Comparison of ENCODE assay signal across 15 cellular contexts in genomic region chr14:104237651-104238423, GRCh38.
"Had no signal": no experiment of that assay in that cellular context is flagged by ENCODE, and none has a peak within 500 bp of the region (broad histone marks: within the 10 kb centered on the region; RNA-seq: fewer than 3 reads in every experiment).

No MANE protein-coding gene starts in this region.

- H3K27ac ChIP-seq: body of pancreas, gastroesophageal sphincter, hepatocyte, SJSA1, tibial nerve had no signal

- H3K4me1 ChIP-seq: gastroesophageal sphincter, SJSA1, tibial nerve had no signal

- H3K4me1 Mint-ChIP-seq: central memory CD8-positive, alpha-beta T cell had no signal

- ATAC-seq: body of pancreas; effector memory CD8-positive, alpha-beta T cell; gastroesophageal sphincter; naive thymus-derived CD4-positive, alpha-beta T cell had no signal

- H3K4me3 Mint-ChIP-seq: activated CD4-positive, alpha-beta memory T cell treated with anti-CD3 and anti-CD28 coated beads for 36 hours; central memory CD8-positive, alpha-beta T cell; dendritic cell treated with granulocyte-macrophage colony-stimulating factor and Interleukin-4, amounts not matched to agents 40 ng/mL and 50 ng/mL, for 4 days; effector memory CD8-positive, alpha-beta T cell; naive thymus-derived CD4-positive, alpha-beta T cell had no signal

- H3K27me3 ChIP-seq: body of pancreas, hepatocyte, SJSA1, tibial nerve had no signal

- H3K4me3 ChIP-seq: body of pancreas, gastroesophageal sphincter, hepatocyte, SJSA1, tibial nerve had no signal

- H3K36me3 ChIP-seq: gastroesophageal sphincter, SJSA1, tibial nerve had no signal

- DNase-seq: activated CD4-positive, alpha-beta memory T cell treated with anti-CD3 and anti-CD28 coated beads for 36 hours; activated CD4-positive, alpha-beta T cell treated with anti-CD3 and anti-CD28 coated beads for 1 hour; activated naive CD4-positive, alpha-beta T cell treated with Interleukin-2 at 50 U/mL for 16 hours; effector memory CD8-positive, alpha-beta T cell; occipital lobe; stimulated activated CD4-positive, alpha-beta T cell treated with anti-CD3 and anti-CD28 coated beads, Interleukin-4, amount 100 ng/mL, for 4 hours; T-helper 9 cell had no signal

- H3K27ac Mint-ChIP-seq: activated CD4-positive, alpha-beta memory T cell treated with anti-CD3 and anti-CD28 coated beads for 36 hours; dendritic cell treated with granulocyte-macrophage colony-stimulating factor and Interleukin-4, amounts not matched to agents 40 ng/mL and 50 ng/mL, for 4 days; effector memory CD8-positive, alpha-beta T cell; naive thymus-derived CD4-positive, alpha-beta T cell had no signal
